8 cellular contexts compared by ENCODE assay signal in the genomic region with DNA sequence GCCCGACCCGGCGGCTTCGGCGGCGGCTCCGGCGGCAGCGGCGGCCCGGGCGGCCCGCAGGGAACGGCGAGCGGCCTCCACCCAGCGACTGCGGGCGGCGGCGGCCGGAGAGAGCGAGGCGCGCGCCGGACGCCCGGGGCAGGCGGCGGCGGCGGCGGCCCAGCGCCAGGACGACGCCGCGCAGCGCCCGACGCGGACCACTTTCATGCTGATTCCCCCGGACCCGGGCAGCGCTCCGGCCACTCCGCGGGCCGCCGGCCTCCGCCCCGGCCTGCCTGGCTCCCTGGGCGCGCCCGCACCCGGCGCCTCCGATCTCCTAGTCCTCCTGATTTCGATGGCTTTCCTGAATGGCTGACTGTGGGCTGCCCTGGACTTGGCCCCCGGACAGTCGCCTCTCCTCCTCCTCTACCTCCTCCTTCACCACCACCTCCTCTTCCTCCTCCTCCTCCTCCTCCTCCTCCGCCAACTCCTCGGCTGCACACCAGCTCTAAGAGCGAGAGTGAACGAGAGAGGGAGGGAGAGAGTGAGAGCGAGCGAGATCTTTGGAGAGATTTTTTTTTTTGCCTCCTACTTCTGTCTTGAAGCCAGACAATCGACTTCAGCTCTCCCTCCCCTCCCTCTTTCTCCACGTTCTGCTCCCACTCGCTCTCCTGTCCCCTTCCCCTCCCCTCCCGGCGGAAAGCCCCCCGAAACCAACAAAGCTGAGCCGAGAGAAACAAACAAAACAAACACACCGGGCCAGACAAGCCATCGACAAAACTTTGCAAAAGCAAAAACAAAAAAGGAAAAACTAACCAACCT. TPM values are rescaled to one million over a fixed set of nuclear protein-coding genes. Genes with fewer than 3 reads are reported as not detected.
DNase-seq lines count a peak whose midpoint lies in the region; ATAC-seq, FAIRE-seq and TF ChIP-seq lines count a peak whose summit lies in the region.

No MANE protein-coding gene starts in this region.

- CTCF ChIA-PET in activated naive CD4-positive, alpha-beta T cell treated with anti-CD3 and anti-CD28 coated beads for 36 hours (lab: Charles Lee): interaction anchor here (0.5 kb wide), 1 partner anchor 1011 kb away, joined by 3 read pairs; no protein-coding TSS in a partner anchor

- peaks cover 0 to 6% (median 0%) of the 10 kb centered on the region in 3 donors for H3K4me1 ChIP-seq in pancreas

- ATAC-seq in pancreas: peak in 1 of 4 donors; percentile 5

- H3K4me3 ChIP-seq in pancreas: peak overlapping the region; percentile 45 to 65 (median 58)

- peak overlapping the region; percentile 54 to 95 (median 90) for H3K27ac ChIP-seq in pancreas

- peak overlapping the region; percentile 54 for H3K4me3 Mint-ChIP-seq in activated naive CD4-positive, alpha-beta T cell treated with anti-CD3 and anti-CD28 coated beads for 36 hours

- intact Hi-C loops in activated naive CD4-positive, alpha-beta T cell treated with anti-CD3 and anti-CD28 coated beads for 36 hours (cut with micrococcal nuclease): loop anchor here (2.0 kb wide), 1 partner anchor 25 kb away; no protein-coding TSS in a partner anchor
- intact Hi-C loops in pancreas (cut with DNase I): loop anchor here in 1 of 3 donors (10.0 kb wide), 1 partner anchor 57 kb away; no protein-coding TSS in a partner anchor

- TF ChIP-seq CTCF in pancreas (IDR thresholded peaks at IDR 0.05): no peak

- H3K9me3 Mint-ChIP-seq in activated naive CD4-positive, alpha-beta T cell treated with anti-CD3 and anti-CD28 coated beads for 36 hours: peaks cover 1% of the 10 kb centered on the region

- H3K4me1 Mint-ChIP-seq in activated naive CD4-positive, alpha-beta T cell treated with anti-CD3 and anti-CD28 coated beads for 36 hours (ENCODE audit: low read depth): peaks cover 28% of the 10 kb centered on the region

- peaks cover 3% of the 10 kb centered on the region for H3K36me3 Mint-ChIP-seq in activated naive CD4-positive, alpha-beta T cell treated with anti-CD3 and anti-CD28 coated beads for 36 hours (ENCODE audit: low read depth)

- no peak for FAIRE-seq in pancreas (lab: Jason Lieb, UNC)

- WGBS in pancreas, 2 donors: 1% methylated on average over 54 to 77 of the region's 77 CpGs

- H3K36me3 ChIP-seq in pancreas: no peaks in the 10 kb centered on the region

- H3K27me3 Mint-ChIP-seq in activated naive CD4-positive, alpha-beta T cell treated with anti-CD3 and anti-CD28 coated beads for 36 hours (ENCODE audit: low read depth): peaks cover 79% of the 10 kb centered on the region

- no peaks in the 10 kb centered on the region for H3K27me3 ChIP-seq in pancreas

- no peak overlapping the region for H3K27ac Mint-ChIP-seq in activated naive CD4-positive, alpha-beta T cell treated with anti-CD3 and anti-CD28 coated beads for 36 hours

- H3K9me3 ChIP-seq in pancreas: no peaks in the 10 kb centered on the region

- DNase-seq in activated naive CD4-positive, alpha-beta T cell treated with anti-CD3 and anti-CD28 coated beads for 36 hours: no peak
- DNase-seq in activated naive CD4-positive, alpha-beta T cell (lab: John Stamatoyannopoulos, UW): no peak
- DNase-seq in SK-N-DZ (ENCODE audit: low spot score) (peak; percentile 45), fibroblast of peridontal ligament (ENCODE audit: extremely low read depth) (peak; percentile 60), pancreas (peak in 4 of 6 donors; percentile 54 to 79 (median 65)), NCI-H2107 treated with DMSO at 0.1 percent for 48 hours (lab: John Stamatoyannopoulos, UW; ENCODE audit: unreplicated experiment) (no peak), GF-D8 (lab: John Stamatoyannopoulos, UW) (no peak), SHP77 treated with DMSO at 0.1 percent for 48 hours (lab: John Stamatoyannopoulos, UW) (no peak)

RNA-seq across cellular contexts. Expression of a gene that starts 0.8 kb away (rescaled TPM):
- not detected for total RNA-seq in activated naive CD4-positive, alpha-beta T cell treated with anti-CD3 and anti-CD28 coated beads for 36 hours
- 2.2 and 3.2 TPM in 2 replicates for polyA plus RNA-seq in SK-N-DZ (2014; cell fraction: cytosol; rRNA removed)
- 1.5 and 3.6 TPM in 2 replicates for polyA plus RNA-seq in SK-N-DZ (2014; cell fraction: nucleus; rRNA removed)
- total RNA-seq in pancreas: 10 to 100 TPM in 4 of 6 donors, 1 to 10 TPM in 2; 8.3 to 25.6 (median 14.0) TPM
- polyA plus RNA-seq in pancreas: 10 to 100 TPM in 1 of 2 donors, 1 to 10 TPM in 1; 7.0 to 16.2 TPM

Comparison
In these comparisons a context has a peak if more than half of its experiments do, and no peak if none do; other contexts are left out.
1. DNase-seq: peak in SK-N-DZ (single experiment), fibroblast of peridontal ligament (single experiment) and pancreas (4 of 6); none in activated naive CD4-positive, alpha-beta T cell treated with anti-CD3 and anti-CD28 coated beads for 36 hours (single experiment), activated naive CD4-positive, alpha-beta T cell (0 of 4), NCI-H2107 treated with DMSO at 0.1 percent for 48 hours (single experiment), GF-D8 (single experiment) and SHP77 treated with DMSO at 0.1 percent for 48 hours (single experiment).
2. RNA of a gene that starts 0.8 kb away (total RNA-seq): 8.3 to 25.6 TPM in pancreas; not detected in activated naive CD4-positive, alpha-beta T cell treated with anti-CD3 and anti-CD28 coated beads for 36 hours; every median in the first group is over 4 times any median in the second.